In the genomic region with DNA sequence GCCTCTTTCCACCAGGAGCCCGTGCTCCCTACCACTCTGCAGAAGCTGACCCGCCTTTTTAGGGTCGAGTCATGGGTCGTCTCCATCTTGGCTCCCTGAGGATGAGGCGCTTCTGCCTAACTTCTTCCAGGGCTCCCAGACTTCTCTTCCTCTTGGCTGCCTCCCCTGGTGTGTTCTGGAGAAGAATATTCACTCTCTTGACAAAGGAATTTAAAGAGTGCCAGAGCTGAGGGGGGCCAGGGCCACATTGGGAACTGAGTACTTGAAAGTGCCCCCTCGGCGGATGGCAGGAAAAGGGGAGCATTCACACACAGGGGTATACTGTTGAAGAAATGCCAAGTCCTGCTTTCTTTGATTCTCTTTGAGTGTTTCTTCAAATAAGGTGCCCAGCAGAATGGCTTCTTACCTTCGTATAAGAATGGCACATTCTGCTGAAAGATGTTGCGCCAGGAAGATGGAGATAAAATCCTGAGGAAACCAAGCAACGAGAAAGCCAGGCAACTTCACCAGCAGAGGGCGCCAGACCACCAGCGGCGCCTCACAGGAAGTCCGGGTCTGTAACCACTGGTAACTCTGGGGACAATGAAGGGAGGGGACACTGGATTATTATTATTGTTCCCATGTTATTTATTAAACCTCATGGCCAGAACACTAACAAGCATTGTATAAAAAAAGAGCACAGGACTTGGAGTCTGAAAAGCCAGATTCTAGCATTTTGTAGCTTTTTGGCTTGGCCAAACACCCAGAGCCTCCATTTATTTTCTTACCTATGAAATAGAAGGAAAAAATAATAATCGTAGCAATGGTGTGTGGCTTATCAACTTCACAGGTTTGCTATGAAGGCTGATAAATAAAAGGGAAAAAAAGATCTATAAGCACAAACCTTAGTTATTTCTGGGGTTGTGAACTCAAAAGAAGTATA, we compare ENCODE assay signal across 7 cellular contexts.
DNase-seq lines count a peak whose midpoint lies in the region; FAIRE-seq and TF ChIP-seq lines count a peak whose summit lies in the region.

No MANE protein-coding gene starts in this region.

- H3K36me3 Mint-ChIP-seq in mesothelial cell of epicardium = peaks cover 11% of the 10 kb centered on the region

- no peak overlapping the region for H3K4me3 Mint-ChIP-seq in mesothelial cell of epicardium

- DNase-seq in GM12892 (ENCODE audit: insufficient read length) (peak; percentile 27), HEK293T (ENCODE audit: extremely low spot score) (peak; percentile 82), NAMALWA (ENCODE audit: low spot score) (peak; percentile 73), dorsolateral prefrontal cortex (peak in 4 of 10 donors; percentile 13 to 53 (median 33)), mesothelial cell of epicardium (ENCODE audit: low spot score in 2 of 2, unreplicated experiment in 2 of 2) (peak in 1 of 2 experiments; percentile 51)
- DNase-seq in activated CD4-positive, alpha-beta T cell treated with anti-CD3 and anti-CD28 coated beads for 24 hours (ENCODE audit: low read depth in 2 of 2) = peak; percentile 55 to 69
- peak; percentile 29 to 75 (median 52) for DNase-seq in stimulated activated naive CD4-positive, alpha-beta T cell (lab: John Stamatoyannopoulos, UW)

- POLR2A ChIA-PET in HEK293T (lab: Yijun Ruan, JAX) = no interaction called here

- TF ChIP-seq POLR2A in GM12892 (IDR thresholded peaks at IDR 0.05; ENCODE audit: low read depth, low read length) = no peak

- CTCF ChIA-PET in HEK293T (lab: Yijun Ruan, JAX) = interaction anchor here (0.6 kb wide), 2 partner anchors 96 kb away, joined by 3 to 9 read pairs; no protein-coding TSS in a partner anchor

- FAIRE-seq in GM12892 (lab: Jason Lieb, UNC) = no peak

- H3K27ac Mint-ChIP-seq in mesothelial cell of epicardium = no peak overlapping the region

- peaks cover 12% of the 10 kb centered on the region for H3K9me3 Mint-ChIP-seq in mesothelial cell of epicardium

- H3K27ac ChIP-seq in dorsolateral prefrontal cortex = no peak overlapping the region

- no peak overlapping the region for H3K4me3 ChIP-seq in dorsolateral prefrontal cortex

- no peaks in the 10 kb centered on the region for H3K27me3 Mint-ChIP-seq in mesothelial cell of epicardium (ENCODE audit: low read depth)

- H3K4me1 Mint-ChIP-seq in mesothelial cell of epicardium = peaks cover 40% of the 10 kb centered on the region

- no peaks in the 10 kb centered on the region for H3K27me3 ChIP-seq in dorsolateral prefrontal cortex

- intact Hi-C loops in dorsolateral prefrontal cortex (cut with DNase I) = loop anchor here in 1 of 2 donors (5.0 to 10.0 kb wide), 2 partner anchors 89 to 158 kb away; no protein-coding TSS in a partner anchor

- TF ChIP-seq CTCF in dorsolateral prefrontal cortex (IDR thresholded peaks at IDR 0.05 in 54 of 56, conservative IDR thresholded peaks at IDR 0.05 in 2 of 56; ENCODE audit: low read depth in 1 of 56, partially characterized antibody in 56 of 56) = peak; percentile 22 to 79 (median 65)
- peak; percentile 58 for TF ChIP-seq CTCF in mesothelial cell of epicardium (IDR thresholded peaks at IDR 0.05; ENCODE audit: unreplicated experiment)

TF ChIP-seq in HEK293T, 16 proteins besides CTCF, POLR2A, EP300 and RAD21:
- TF ChIP-seq ARNT (IDR thresholded peaks at IDR 0.05) = no peak
- TF ChIP-seq L3MBTL2 (conservative IDR thresholded peaks at IDR 0.05) = no peak
- TF ChIP-seq FOXA1 (IDR thresholded peaks at IDR 0.05) = no peak
- no peak for TF ChIP-seq FOXK2 (IDR thresholded peaks at IDR 0.05)
- no peak for TF ChIP-seq HDGF (IDR thresholded peaks at IDR 0.05; ENCODE audit: borderline replicate concordance)
- TF ChIP-seq SUZ12 (IDR thresholded peaks at IDR 0.05) = no peak
- TF ChIP-seq LEF1 (IDR thresholded peaks at IDR 0.05; ENCODE audit: borderline replicate concordance) = no peak
- no peak for TF ChIP-seq BHLHE40 (IDR thresholded peaks at IDR 0.05; ENCODE audit: borderline replicate concordance)
- TF ChIP-seq, protein P1, sequence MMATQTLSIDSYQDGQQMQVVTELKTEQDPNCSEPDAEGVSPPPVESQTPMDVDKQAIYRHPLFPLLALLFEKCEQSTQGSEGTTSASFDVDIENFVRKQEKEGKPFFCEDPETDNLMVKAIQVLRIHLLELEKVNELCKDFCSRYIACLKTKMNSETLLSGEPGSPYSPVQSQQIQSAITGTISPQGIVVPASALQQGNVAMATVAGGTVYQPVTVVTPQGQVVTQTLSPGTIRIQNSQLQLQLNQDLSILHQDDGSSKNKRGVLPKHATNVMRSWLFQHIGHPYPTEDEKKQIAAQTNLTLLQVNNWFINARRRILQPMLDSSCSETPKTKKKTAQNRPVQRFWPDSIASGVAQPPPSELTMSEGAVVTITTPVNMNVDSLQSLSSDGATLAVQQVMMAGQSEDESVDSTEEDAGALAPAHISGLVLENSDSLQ (IDR thresholded peaks at IDR 0.05) = no peak
- TF ChIP-seq CTBP1 (IDR thresholded peaks at IDR 0.05; ENCODE audit: borderline replicate concordance) = no peak
- no peak for TF ChIP-seq FOXM1 (IDR thresholded peaks at IDR 0.05; ENCODE audit: borderline replicate concordance)
- TF ChIP-seq TARDBP (IDR thresholded peaks at IDR 0.05) = no peak
- no peak; the same call in 1 of the 2 replicates for TF ChIP-seq ELF4 (IDR thresholded peaks at IDR 0.05)
- no peak for TF ChIP-seq ZNF384 (IDR thresholded peaks at IDR 0.05)
- TF ChIP-seq NFRKB (IDR thresholded peaks at IDR 0.05) = no peak
- TF ChIP-seq SP1 (IDR thresholded peaks at IDR 0.05) = no peak
